Comparison of ENCODE assay signal across 1 cellular context in genomic region chr10:88181902-88182671, GRCh38.
TF ChIP-seq lines count a peak whose summit lies in the region.

No MANE protein-coding gene starts in this region.

TF ChIP-seq in HEK293, 187 proteins besides CTCF, POLR2A, EP300 and RAD21 (continued from another document and continues in another):
- no peak; the same call in 1 of the 2 replicates for TF ChIP-seq ZNF398 (tag by site-specific recombination; IDR thresholded peaks at IDR 0.05)
- no peak for TF ChIP-seq ZNF544 (tag by site-specific recombination; IDR thresholded peaks at IDR 0.05)
- TF ChIP-seq GLI2 (tag by site-specific recombination; IDR thresholded peaks at IDR 0.05; ENCODE audit: borderline replicate concordance, low read depth) = peak; percentile 94
- TF ChIP-seq ZNF580 (tag by site-specific recombination; IDR thresholded peaks at IDR 0.05) = peak; percentile 74
- TF ChIP-seq WT1 (tag by site-specific recombination; IDR thresholded peaks at IDR 0.05) = peak; percentile 99
- no peak for TF ChIP-seq ZNF645 (tag by site-specific recombination; IDR thresholded peaks at IDR 0.05)
- TF ChIP-seq ZNF658 (tag by site-specific recombination; IDR thresholded peaks at IDR 0.05) = no peak
- TF ChIP-seq ZNF423 (tag by site-specific recombination; IDR thresholded peaks at IDR 0.05) = 0 out of 2 replicates have a peak, but pooled peaks have one; percentile 10
- peak; percentile 81 for TF ChIP-seq GLIS1 (tag by site-specific recombination; IDR thresholded peaks at IDR 0.05)
- no peak for TF ChIP-seq ZNF664 (tag by site-specific recombination; IDR thresholded peaks at IDR 0.05)
- TF ChIP-seq ZNF561 (tag by site-specific recombination; IDR thresholded peaks at IDR 0.05; ENCODE audit: borderline replicate concordance) = peak; percentile 95
- TF ChIP-seq ZBTB21 (tag by site-specific recombination; IDR thresholded peaks at IDR 0.05) = peak; percentile 52
- peak; percentile 96 for TF ChIP-seq TCF7L2 (IDR thresholded peaks at IDR 0.05; ENCODE audit: borderline replicate concordance, low read depth, low read length)
- no peak for TF ChIP-seq ZNF157 (tag by site-specific recombination; IDR thresholded peaks at IDR 0.05)
- TF ChIP-seq KLF1 (tag by site-specific recombination; IDR thresholded peaks at IDR 0.05) = peak; percentile 99
- no peak for TF ChIP-seq ZNF48 (tag by site-specific recombination; IDR thresholded peaks at IDR 0.05)
- TF ChIP-seq KLF10 (tag by site-specific recombination; IDR thresholded peaks at IDR 0.05) = peak; percentile 73
- TF ChIP-seq ZSCAN5A (tag by site-specific recombination; IDR thresholded peaks at IDR 0.05) = no peak
- no peak for TF ChIP-seq SP7 (tag by site-specific recombination; IDR thresholded peaks at IDR 0.05)
- 0 out of 2 replicates have a peak, but pooled peaks have one; percentile 26 for TF ChIP-seq ZBTB6 (tag by site-specific recombination; IDR thresholded peaks at IDR 0.05)
- peak; percentile 57; the same call in 1 of the 2 replicates for TF ChIP-seq IKZF3 (tag by site-specific recombination; IDR thresholded peaks at IDR 0.05)
- TF ChIP-seq ZNF596 (tag by site-specific recombination; IDR thresholded peaks at IDR 0.05) = peak; percentile 87
- no peak for TF ChIP-seq ZBTB26 (tag by site-specific recombination; optimal IDR thresholded peaks at IDR 0.05)
- TF ChIP-seq ZFP69B (tag by site-specific recombination; IDR thresholded peaks at IDR 0.05) = no peak
- TF ChIP-seq KLF16 (tag by site-specific recombination; IDR thresholded peaks at IDR 0.05) = no peak
- no peak for TF ChIP-seq ZBTB49 (tag by site-specific recombination; IDR thresholded peaks at IDR 0.05; ENCODE audit: low read depth)
- TF ChIP-seq ZSCAN30 (tag by site-specific recombination; IDR thresholded peaks at IDR 0.05) = peak; percentile 87
- TF ChIP-seq ZNF830 (tag by site-specific recombination; IDR thresholded peaks at IDR 0.05; ENCODE audit: low read depth) = no peak
- TF ChIP-seq ZSCAN18 (tag by site-specific recombination; IDR thresholded peaks at IDR 0.05) = no peak
- no peak for TF ChIP-seq BCL6B (tag by site-specific recombination; IDR thresholded peaks at IDR 0.05)
- no peak for TF ChIP-seq ZFHX2 (tag by site-specific recombination; conservative IDR thresholded peaks at IDR 0.05)
- no peak for TF ChIP-seq ZNF223 (tag by site-specific recombination; IDR thresholded peaks at IDR 0.05)
- TF ChIP-seq ZNF555 (tag by site-specific recombination; conservative IDR thresholded peaks at IDR 0.05) = no peak
- TF ChIP-seq INSM2 (tag by site-specific recombination; IDR thresholded peaks at IDR 0.05) = peak; percentile 76
- no peak for TF ChIP-seq ZNF670 (tag by site-specific recombination; IDR thresholded peaks at IDR 0.05; ENCODE audit: low read depth)
- no peak for TF ChIP-seq ZNF677 (tag by site-specific recombination; IDR thresholded peaks at IDR 0.05)
- no peak for TF ChIP-seq ZNF335 (tag by site-specific recombination; conservative IDR thresholded peaks at IDR 0.05)
- TF ChIP-seq PRDM10 (tag by site-specific recombination; IDR thresholded peaks at IDR 0.05) = no peak
- TF ChIP-seq ZNF416 (tag by site-specific recombination; IDR thresholded peaks at IDR 0.05) = no peak
- TF ChIP-seq ZNF221 (tag by site-specific recombination; IDR thresholded peaks at IDR 0.05; ENCODE audit: borderline replicate concordance) = no peak
- TF ChIP-seq ZNF707 (tag by site-specific recombination; IDR thresholded peaks at IDR 0.05) = no peak
- TF ChIP-seq ZNF133 (tag by site-specific recombination; IDR thresholded peaks at IDR 0.05) = no peak
- TF ChIP-seq MZF1 (tag by site-specific recombination; IDR thresholded peaks at IDR 0.05; ENCODE audit: borderline replicate concordance) = peak; percentile 83
- no peak for TF ChIP-seq SALL2 (tag by site-specific recombination; IDR thresholded peaks at IDR 0.05; ENCODE audit: borderline replicate concordance)
- TF ChIP-seq ZNF426 (tag by site-specific recombination; IDR thresholded peaks at IDR 0.05) = no peak
- TF ChIP-seq ZNF560 (tag by site-specific recombination; IDR thresholded peaks at IDR 0.05; ENCODE audit: borderline replicate concordance) = no peak
- TF ChIP-seq ZNF146 (tag by site-specific recombination; IDR thresholded peaks at IDR 0.05) = no peak
- no peak for TF ChIP-seq ZNF175 (tag by site-specific recombination; IDR thresholded peaks at IDR 0.05)
- TF ChIP-seq KLF7 (tag by site-specific recombination; IDR thresholded peaks at IDR 0.05; ENCODE audit: borderline replicate concordance) = peak; percentile 87
- peak; percentile 7 for TF ChIP-seq ZNF529 (tag by site-specific recombination; IDR thresholded peaks at IDR 0.05; ENCODE audit: insufficient replicate concordance)
